Comparison of ENCODE assay signal across 33 cellular contexts in genomic region chr4:79107014-79107413, GRCh38.
DNase-seq lines count a peak whose midpoint lies in the region; ATAC-seq lines count a peak whose summit lies in the region.
"Had no signal": no experiment of that assay in that cellular context is flagged by ENCODE, and none has a peak within 500 bp of the region (broad histone marks: within the 10 kb centered on the region; RNA-seq: fewer than 3 reads in every experiment).

No MANE protein-coding gene starts in this region.

- H3K4me3 Mint-ChIP-seq in stimulated activated effector memory CD8-positive, alpha-beta T cell treated with anti-CD3 and anti-CD28 coated beads, Interleukin-12 subunit alpha, Interleukin-12 subunit beta, amount 100 ng/mL, for 72 hours, result no peak overlapping the region
- H3K4me3 Mint-ChIP-seq: B cell; CD14-positive monocyte; CD4-positive, alpha-beta memory T cell; CD4-positive, alpha-beta T cell; CD4-positive, CD25-positive, alpha-beta regulatory T cell; CD8-positive, alpha-beta memory T cell; CD8-positive, alpha-beta T cell had no signal

- no peaks in the 10 kb centered on the region for H3K4me1 Mint-ChIP-seq in stimulated activated effector memory CD8-positive, alpha-beta T cell treated with anti-CD3 and anti-CD28 coated beads, Interleukin-12 subunit alpha, Interleukin-12 subunit beta, amount 100 ng/mL, for 72 hours
- H3K4me1 Mint-ChIP-seq: B cell; CD14-positive monocyte; CD4-positive, alpha-beta memory T cell; CD4-positive, CD25-positive, alpha-beta regulatory T cell; CD8-positive, alpha-beta memory T cell had no signal

- peaks cover 10% of the 10 kb centered on the region for H3K9me3 Mint-ChIP-seq in stimulated activated effector memory CD8-positive, alpha-beta T cell treated with anti-CD3 and anti-CD28 coated beads, Interleukin-12 subunit alpha, Interleukin-12 subunit beta, amount 100 ng/mL, for 72 hours
- H3K9me3 Mint-ChIP-seq: CD8-positive, alpha-beta T cell had no signal

- ATAC-seq in stimulated activated effector memory CD8-positive, alpha-beta T cell treated with anti-CD3 and anti-CD28 coated beads, Interleukin-12 subunit alpha, Interleukin-12 subunit beta, amount 100 ng/mL, for 72 hours, result peak; percentile 16
- ATAC-seq in GM21529 (IDR thresholded peaks at IDR 0.05; ENCODE audit: unreplicated experiment), result no peak
- ATAC-seq: A549; CD8-positive, alpha-beta T cell had no signal

- H3K27ac ChIP-seq in substantia nigra (ENCODE audit: low read depth, low read length, poor library complexity, severe bottlenecking), result no peak overlapping the region
- H3K27ac ChIP-seq: 22Rv1; A549; BLaER1; BLaER1 treated with 17β-estradiol and CSF1 and Interleukin-3, amounts not matched to agents 10 nM and 100 nM; C4-2B had no signal

- H3K36me3 Mint-ChIP-seq in stimulated activated effector memory CD8-positive, alpha-beta T cell treated with anti-CD3 and anti-CD28 coated beads, Interleukin-12 subunit alpha, Interleukin-12 subunit beta, amount 100 ng/mL, for 72 hours, result no peaks in the 10 kb centered on the region
- H3K36me3 Mint-ChIP-seq: CD14-positive monocyte; CD4-positive, alpha-beta memory T cell; CD4-positive, CD25-positive, alpha-beta regulatory T cell; CD8-positive, alpha-beta memory T cell; CD8-positive, alpha-beta T cell had no signal

- H3K27ac Mint-ChIP-seq in stimulated activated effector memory CD8-positive, alpha-beta T cell treated with anti-CD3 and anti-CD28 coated beads, Interleukin-12 subunit alpha, Interleukin-12 subunit beta, amount 100 ng/mL, for 72 hours, result no peak overlapping the region
- H3K27ac Mint-ChIP-seq: B cell; CD14-positive monocyte; CD4-positive, alpha-beta memory T cell; CD4-positive, alpha-beta T cell; CD4-positive, CD25-positive, alpha-beta regulatory T cell; CD8-positive, alpha-beta memory T cell; CD8-positive, alpha-beta T cell had no signal

- peak; percentile 53 for DNase-seq in activated effector memory CD4-positive, alpha-beta T cell treated with anti-CD3 and anti-CD28 coated beads, Interleukin-2, amount 50 U/mL, for 16 hours
- DNase-seq in activated effector memory CD4-positive, alpha-beta T cell treated with Interleukin-2 at 50 U/mL for 16 hours, result no peak
- DNase-seq in mesenteric fat pad (ENCODE audit: low spot score) (peak; percentile 69), substantia nigra (lab: John Stamatoyannopoulos, UW) (no peak)
- DNase-seq in stimulated activated effector memory CD8-positive, alpha-beta T cell treated with anti-CD3 and anti-CD28 coated beads, Interleukin-12 subunit alpha, Interleukin-12 subunit beta, amount 100 ng/mL, for 72 hours (ENCODE audit: low spot score in 2 of 2), result no peak
- DNase-seq: 8988T; ACHN; AML-193; BE2C; C1 segment of cervical spinal cord; Caco-2; Calu3; CD4-positive, alpha-beta memory T cell; CD4-positive, alpha-beta T cell; CD4-positive, CD25-positive, alpha-beta regulatory T cell; CD8-positive, alpha-beta memory T cell; CD8-positive, alpha-beta T cell; COR-L47; DMS 273 treated with DMSO at 0.1 percent for 48 hours; DMS153; DMS53; DMS79; DMS79 treated with DMSO at 0.1 percent for 48 hours; DND-41; EL had no signal

Comparison
In these comparisons a context has a peak if more than half of its experiments do, and no peak if none do; other contexts are left out.
1. DNase-seq: peak in activated effector memory CD4-positive, alpha-beta T cell treated with anti-CD3 and anti-CD28 coated beads, Interleukin-2, amount 50 U/mL, for 16 hours (single experiment) and mesenteric fat pad (single experiment); none in activated effector memory CD4-positive, alpha-beta T cell treated with Interleukin-2 at 50 U/mL for 16 hours (single experiment), stimulated activated effector memory CD8-positive, alpha-beta T cell treated with anti-CD3 and anti-CD28 coated beads, Interleukin-12 subunit alpha, Interleukin-12 subunit beta, amount 100 ng/mL, for 72 hours (0 of 2) and substantia nigra (0 of 49).